1 cellular context compared by ENCODE assay signal in genomic region chr5:135271533-135272310, GRCh38.
A peak's percentile ranks its signal among the peaks of the same experiment; 100 is the strongest.
TF ChIP-seq lines count a peak whose summit lies in the region.

No MANE protein-coding gene starts in this region.

TF ChIP-seq in HepG2, 621 proteins besides CTCF, POLR2A, EP300 and RAD21 (continued from another document):
- no peak for TF ChIP-seq ZNF772 (CRISPR knock-in tag; IDR thresholded peaks at IDR 0.05)
- TF ChIP-seq NFKBIZ (CRISPR knock-in tag; IDR thresholded peaks at IDR 0.05) = no peak
- no peak for TF ChIP-seq ZFYVE20 (CRISPR knock-in tag; IDR thresholded peaks at IDR 0.05; ENCODE audit: borderline replicate concordance, low read depth)
- peak; percentile 79 for TF ChIP-seq HNF4A (CRISPR knock-in tag; IDR thresholded peaks at IDR 0.05)
- TF ChIP-seq ZNF136 (CRISPR knock-in tag; IDR thresholded peaks at IDR 0.05; ENCODE audit: low read depth) = no peak
- TF ChIP-seq MATR3 (CRISPR knock-in tag; IDR thresholded peaks at IDR 0.05) = no peak
- TF ChIP-seq NCOA1 (CRISPR knock-in tag; IDR thresholded peaks at IDR 0.05) = no peak
- no peak for TF ChIP-seq ZGPAT (CRISPR knock-in tag; IDR thresholded peaks at IDR 0.05)
- no peak for TF ChIP-seq ZNF781 (CRISPR knock-in tag; IDR thresholded peaks at IDR 0.05; ENCODE audit: borderline replicate concordance, not compliant biosample characterization)
- no peak for TF ChIP-seq KLF13 (CRISPR knock-in tag; IDR thresholded peaks at IDR 0.05)
- no peak for TF ChIP-seq ISL2 (CRISPR knock-in tag; IDR thresholded peaks at IDR 0.05)
- TF ChIP-seq HNF4G (IDR thresholded peaks at IDR 0.05; ENCODE audit: borderline replicate concordance, low read depth, low read length) = peak; percentile 47; the same call in 1 of the 2 replicates
- TF ChIP-seq HNF4G (CRISPR knock-in tag; IDR thresholded peaks at IDR 0.05; ENCODE audit: borderline replicate concordance, low read depth) = no peak
- no peak for TF ChIP-seq MZF1 (CRISPR knock-in tag; IDR thresholded peaks at IDR 0.05; ENCODE audit: borderline replicate concordance)
- TF ChIP-seq ZBTB39 (CRISPR knock-in tag; IDR thresholded peaks at IDR 0.05) = no peak
- no peak for TF ChIP-seq SRSF9 (IDR thresholded peaks at IDR 0.05; ENCODE audit: borderline replicate concordance, insufficient read depth, low read depth, low read length, poor library complexity, severe bottlenecking)
- TF ChIP-seq ZSCAN9 (CRISPR knock-in tag; IDR thresholded peaks at IDR 0.05; ENCODE audit: borderline replicate concordance) = no peak
- TF ChIP-seq MLLT10 (CRISPR knock-in tag; IDR thresholded peaks at IDR 0.05) = no peak
- TF ChIP-seq CEBPB (IDR thresholded peaks at IDR 0.05; ENCODE audit: borderline replicate concordance, low read depth, low read length) = peak; percentile 72
- TF ChIP-seq ZNF816 (CRISPR knock-in tag; IDR thresholded peaks at IDR 0.05; ENCODE audit: borderline replicate concordance) = no peak
- no peak for TF ChIP-seq PHB2 (IDR thresholded peaks at IDR 0.05; ENCODE audit: partially characterized antibody)
- no peak for TF ChIP-seq BRCA1 (CRISPR knock-in tag; IDR thresholded peaks at IDR 0.05)
- no peak for TF ChIP-seq PPARG (CRISPR knock-in tag; conservative IDR thresholded peaks at IDR 0.05)
- no peak for TF ChIP-seq NFYB (CRISPR knock-in tag; IDR thresholded peaks at IDR 0.05)
- peak; percentile 50 for TF ChIP-seq CEBPG (CRISPR knock-in tag; IDR thresholded peaks at IDR 0.05)
- TF ChIP-seq ZNF652 (CRISPR knock-in tag; IDR thresholded peaks at IDR 0.05; ENCODE audit: borderline replicate concordance, low read depth) = peak; percentile 60
- no peak for TF ChIP-seq PBX3 (CRISPR knock-in tag; IDR thresholded peaks at IDR 0.05; ENCODE audit: borderline replicate concordance)
- peak; percentile 87 for TF ChIP-seq ZBTB33 (CRISPR knock-in tag; IDR thresholded peaks at IDR 0.05)
